In the genomic region with DNA sequence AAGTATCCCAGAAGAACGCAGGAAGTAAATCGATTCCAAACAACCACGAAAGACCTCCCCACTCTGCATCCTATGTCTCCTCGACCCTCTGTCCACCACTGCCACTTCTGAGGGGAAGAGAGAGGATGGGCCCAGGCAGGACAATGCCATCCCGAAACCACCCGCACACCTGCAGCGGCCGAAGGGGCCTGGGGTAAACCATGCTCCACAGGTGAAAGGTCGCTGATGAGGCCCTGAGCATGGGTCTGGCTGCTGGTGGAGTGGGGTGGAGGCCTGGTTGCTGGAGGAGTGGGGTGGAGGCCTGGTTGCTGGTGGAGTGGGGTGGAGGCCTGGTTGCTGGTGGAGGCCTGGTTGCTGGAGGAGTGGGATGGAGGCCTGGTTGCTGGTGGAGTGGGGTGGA, we compare ENCODE assay signal across 24 cellular contexts. TPM values are rescaled to one million over a fixed set of nuclear protein-coding genes. Genes with fewer than 3 reads are reported as not detected.
DNase-seq lines count a peak whose midpoint lies in the region; ATAC-seq and TF ChIP-seq lines count a peak whose summit lies in the region.
"Had no signal": no experiment of that assay in that cellular context is flagged by ENCODE, and none has a peak within 500 bp of the region (broad histone marks: within the 10 kb centered on the region; RNA-seq: fewer than 3 reads in every experiment).

No MANE protein-coding gene starts in this region.

- H3K14ac ChIP-seq in neuronal stem cell (ENCODE audit: low read length) = peak overlapping the region; percentile 82

- H3K9me3 ChIP-seq in neuronal stem cell (replicated peaks in 1 of 2; ENCODE audit: control insufficient read depth in 2 of 2, insufficient read depth in 1 of 2, low read depth in 1 of 2, low read length in 2 of 2) = no peaks in the 10 kb centered on the region
- H3K9me3 ChIP-seq: BLaER1 treated with 17β-estradiol and CSF1 and Interleukin-3, amounts not matched to agents 10 nM and 100 nM had no signal

- H3K4me3 ChIP-seq in neuronal stem cell (ENCODE audit: low read length in 2 of 2) = no peak overlapping the region
- H3K4me3 ChIP-seq: BLaER1 treated with 17β-estradiol and CSF1 and Interleukin-3, amounts not matched to agents 10 nM and 100 nM; GM12878 had no signal

- H2AFZ ChIP-seq in neuronal stem cell (ENCODE audit: low read length) = no peak overlapping the region

- peak overlapping the region; percentile 24 for H3K9ac ChIP-seq in neuronal stem cell (ENCODE audit: low read depth, low read length, poor library complexity)
- H3K9ac ChIP-seq: BLaER1 treated with 17β-estradiol and CSF1 and Interleukin-3, amounts not matched to agents 10 nM and 100 nM had no signal

- H3K27ac Mint-ChIP-seq in activated CD4-positive, alpha-beta T cell treated with anti-CD3 and anti-CD28 coated beads, Interleukin-2, amount 10 ng/mL, durations not matched to agents 7 days and 5 days = peak overlapping the region; percentile 5
- no peak overlapping the region for H3K27ac Mint-ChIP-seq in activated B cell treated with CpG ODN at 0.5 μM for 24 hours
- H3K27ac Mint-ChIP-seq in stimulated activated naive B cell treated with anti-CD40 and anti-IgM and Interleukin-4, amounts not matched to agents 10 μg/mL and 1 μg/mL and 100 μg/mL, for 72 hours = peak overlapping the region; percentile 42
- H3K27ac Mint-ChIP-seq in stimulated activated effector memory CD8-positive, alpha-beta T cell treated with anti-CD3 and anti-CD28 coated beads, Interleukin-12 subunit alpha, Interleukin-12 subunit beta, amount 100 ng/mL, for 72 hours = no peak overlapping the region
- H3K27ac Mint-ChIP-seq: CD8-positive, alpha-beta T cell; IgD-negative memory B cell had no signal

- peak overlapping the region; percentile 86 for H4K8ac ChIP-seq in neuronal stem cell (ENCODE audit: low read depth, low read length)

- H3K36me3 ChIP-seq in neuronal stem cell (replicated peaks in 1 of 2; ENCODE audit: control insufficient read depth in 2 of 2, insufficient read depth in 2 of 2, low read length in 2 of 2) = peaks cover 11 to 43% of the 10 kb centered on the region in 2 donors

- ATAC-seq in activated B cell treated with CpG ODN at 0.5 μM for 24 hours (ENCODE audit: low read depth) = no peak
- no peak for ATAC-seq in stimulated activated naive B cell treated with anti-CD40 and anti-IgM and Interleukin-4, amounts not matched to agents 10 μg/mL and 1 μg/mL and 100 μg/mL, for 72 hours (replicated peaks)
- ATAC-seq in stimulated activated effector memory CD8-positive, alpha-beta T cell treated with anti-CD3 and anti-CD28 coated beads, Interleukin-12 subunit alpha, Interleukin-12 subunit beta, amount 100 ng/mL, for 72 hours = no peak
- ATAC-seq: CD8-positive, alpha-beta T cell; GM12878 had no signal

- H3K18ac ChIP-seq in neuronal stem cell (ENCODE audit: low read length) = no peak overlapping the region

- H2BK12ac ChIP-seq in neuronal stem cell (ENCODE audit: low read length) = no peak overlapping the region

- H2BK5ac ChIP-seq in neuronal stem cell (ENCODE audit: low read length) = no peak overlapping the region

- H3K23ac ChIP-seq in neuronal stem cell (ENCODE audit: low read depth, low read length, poor library complexity) = no peak overlapping the region

- POLR2A ChIA-PET in activated CD4-positive, alpha-beta T cell treated with anti-CD3 and anti-CD28 coated beads, Interleukin-2, amount 10 ng/mL, durations not matched to agents 7 days and 5 days (lab: Charles Lee) = no interaction called here
- POLR2A ChIA-PET in activated B cell treated with CpG ODN at 0.5 μM for 24 hours (lab: Charles Lee) = no interaction called here

- H2BK15ac ChIP-seq in neuronal stem cell (ENCODE audit: low read length) = no peak overlapping the region

- no peak overlapping the region for H2AK5ac ChIP-seq in neuronal stem cell (ENCODE audit: low read depth, low read length)

- no peak overlapping the region for H3K4ac ChIP-seq in neuronal stem cell (ENCODE audit: low read length)

- H3K4me1 ChIP-seq in neuronal stem cell (ENCODE audit: control insufficient read depth in 2 of 2, insufficient read depth in 1 of 2, low read depth in 1 of 2, low read length in 2 of 2) = peaks cover 0 to 2% of the 10 kb centered on the region in 2 donors

- H3K4me3 Mint-ChIP-seq in activated CD4-positive, alpha-beta T cell treated with anti-CD3 and anti-CD28 coated beads, Interleukin-2, amount 10 ng/mL, durations not matched to agents 7 days and 5 days = no peak overlapping the region
- no peak overlapping the region for H3K4me3 Mint-ChIP-seq in activated B cell treated with CpG ODN at 0.5 μM for 24 hours
- no peak overlapping the region for H3K4me3 Mint-ChIP-seq in stimulated activated naive B cell treated with anti-CD40 and anti-IgM and Interleukin-4, amounts not matched to agents 10 μg/mL and 1 μg/mL and 100 μg/mL, for 72 hours
- H3K4me3 Mint-ChIP-seq in stimulated activated effector memory CD8-positive, alpha-beta T cell treated with anti-CD3 and anti-CD28 coated beads, Interleukin-12 subunit alpha, Interleukin-12 subunit beta, amount 100 ng/mL, for 72 hours = no peak overlapping the region
- H3K4me3 Mint-ChIP-seq: CD8-positive, alpha-beta T cell; IgD-negative memory B cell had no signal

- no peaks in the 10 kb centered on the region for H3K9me3 Mint-ChIP-seq in activated CD4-positive, alpha-beta T cell treated with anti-CD3 and anti-CD28 coated beads, Interleukin-2, amount 10 ng/mL, durations not matched to agents 7 days and 5 days
- H3K9me3 Mint-ChIP-seq in activated B cell treated with CpG ODN at 0.5 μM for 24 hours = no peaks in the 10 kb centered on the region
- H3K9me3 Mint-ChIP-seq in stimulated activated naive B cell treated with anti-CD40 and anti-IgM and Interleukin-4, amounts not matched to agents 10 μg/mL and 1 μg/mL and 100 μg/mL, for 72 hours = no peaks in the 10 kb centered on the region
- no peaks in the 10 kb centered on the region for H3K9me3 Mint-ChIP-seq in stimulated activated effector memory CD8-positive, alpha-beta T cell treated with anti-CD3 and anti-CD28 coated beads, Interleukin-12 subunit alpha, Interleukin-12 subunit beta, amount 100 ng/mL, for 72 hours
- H3K9me3 Mint-ChIP-seq: CD8-positive, alpha-beta T cell; IgD-negative memory B cell had no signal

- DNase-seq in activated CD4-positive, alpha-beta T cell treated with anti-CD3 and anti-CD28 coated beads, Interleukin-2, amount 10 ng/mL, durations not matched to agents 7 days and 5 days = no peak
- DNase-seq in activated CD4-positive, alpha-beta T cell treated with anti-CD3 and anti-CD28 coated beads for 1 hour = no peak
- peak; percentile 4 for DNase-seq in activated B cell treated with CpG ODN at 0.5 μM for 24 hours
- no peak for DNase-seq in neuronal stem cell (ENCODE audit: low spot score)
- DNase-seq in stimulated activated naive B cell treated with anti-CD40 and anti-IgM and Interleukin-4, amounts not matched to agents 10 μg/mL and 1 μg/mL and 100 μg/mL, for 72 hours = no peak
- no peak for DNase-seq in stimulated activated effector memory CD8-positive, alpha-beta T cell treated with anti-CD3 and anti-CD28 coated beads, Interleukin-12 subunit alpha, Interleukin-12 subunit beta, amount 100 ng/mL, for 72 hours (ENCODE audit: low spot score in 2 of 2)
- DNase-seq in stimulated activated naive CD4-positive, alpha-beta T cell (lab: John Stamatoyannopoulos, UW) = no peak
- no peak for DNase-seq in C1 segment of cervical spinal cord (lab: John Stamatoyannopoulos, UW)
- DNase-seq: ACHN, DND-41, H7, MV-4-11, NCI-H1105 treated with DMSO at 0.1 percent for 48 hours, NCI-H1694, NCI-H2081 treated with DMSO at 0.1 percent for 48 hours, NCI-H2171 treated with DMSO at 0.1 percent for 48 hours, NCI-H524 treated with DMSO at 0.1 percent for 48 hours, NCI-H82, Right ventricle myocardium superior had no signal

- intact Hi-C loops in activated B cell treated with CpG ODN at 0.5 μM for 24 hours (cut with micrococcal nuclease) = no loop called here

- H2BK120ac ChIP-seq in neuronal stem cell (ENCODE audit: low read depth, low read length) = no peak overlapping the region

- H3K36me3 Mint-ChIP-seq in activated CD4-positive, alpha-beta T cell treated with anti-CD3 and anti-CD28 coated beads, Interleukin-2, amount 10 ng/mL, durations not matched to agents 7 days and 5 days (ENCODE audit: low read depth) = peaks cover 4% of the 10 kb centered on the region
- peaks cover 48% of the 10 kb centered on the region for H3K36me3 Mint-ChIP-seq in activated B cell treated with CpG ODN at 0.5 μM for 24 hours (ENCODE audit: low read depth)
- H3K36me3 Mint-ChIP-seq in stimulated activated naive B cell treated with anti-CD40 and anti-IgM and Interleukin-4, amounts not matched to agents 10 μg/mL and 1 μg/mL and 100 μg/mL, for 72 hours = peaks cover 22 to 39% of the 10 kb centered on the region in 2 donors
- peaks cover 10% of the 10 kb centered on the region for H3K36me3 Mint-ChIP-seq in stimulated activated effector memory CD8-positive, alpha-beta T cell treated with anti-CD3 and anti-CD28 coated beads, Interleukin-12 subunit alpha, Interleukin-12 subunit beta, amount 100 ng/mL, for 72 hours
- H3K36me3 Mint-ChIP-seq: IgD-negative memory B cell had no signal

- no CpG with 5 or more reads among the region's 9 CpGs for WGBS in neuronal stem cell (ENCODE audit: extremely low coverage in 2 of 2, insufficient read length in 2 of 2, insufficient replicate concordance in 1 of 2), 2 donors

- H3K27me3 Mint-ChIP-seq in activated CD4-positive, alpha-beta T cell treated with anti-CD3 and anti-CD28 coated beads, Interleukin-2, amount 10 ng/mL, durations not matched to agents 7 days and 5 days = no peaks in the 10 kb centered on the region
- no peaks in the 10 kb centered on the region for H3K27me3 Mint-ChIP-seq in activated B cell treated with CpG ODN at 0.5 μM for 24 hours
- H3K27me3 Mint-ChIP-seq in stimulated activated naive B cell treated with anti-CD40 and anti-IgM and Interleukin-4, amounts not matched to agents 10 μg/mL and 1 μg/mL and 100 μg/mL, for 72 hours = no peaks in the 10 kb centered on the region
- H3K27me3 Mint-ChIP-seq: IgD-negative memory B cell had no signal

- no peak overlapping the region for H3K4me2 ChIP-seq in neuronal stem cell (ENCODE audit: insufficient read depth, low read length, poor library complexity, severe bottlenecking)
- H3K4me2 ChIP-seq: BLaER1 treated with 17β-estradiol and CSF1 and Interleukin-3, amounts not matched to agents 10 nM and 100 nM had no signal

- TF ChIP-seq CTCF in activated B cell treated with CpG ODN at 0.5 μM for 24 hours (IDR thresholded peaks at IDR 0.05) = no peak

- peaks cover 31% of the 10 kb centered on the region for H3K79me1 ChIP-seq in neuronal stem cell (ENCODE audit: low read depth, low read length)

- H3K4me1 Mint-ChIP-seq in activated CD4-positive, alpha-beta T cell treated with anti-CD3 and anti-CD28 coated beads, Interleukin-2, amount 10 ng/mL, durations not matched to agents 7 days and 5 days = no peaks in the 10 kb centered on the region
- no peaks in the 10 kb centered on the region for H3K4me1 Mint-ChIP-seq in activated B cell treated with CpG ODN at 0.5 μM for 24 hours
- H3K4me1 Mint-ChIP-seq in stimulated activated naive B cell treated with anti-CD40 and anti-IgM and Interleukin-4, amounts not matched to agents 10 μg/mL and 1 μg/mL and 100 μg/mL, for 72 hours = peaks cover 8 to 23% of the 10 kb centered on the region in 2 donors
- H3K4me1 Mint-ChIP-seq in stimulated activated effector memory CD8-positive, alpha-beta T cell treated with anti-CD3 and anti-CD28 coated beads, Interleukin-12 subunit alpha, Interleukin-12 subunit beta, amount 100 ng/mL, for 72 hours = peaks cover 11% of the 10 kb centered on the region

- no peaks in the 10 kb centered on the region for H3K27me3 ChIP-seq in neuronal stem cell (ENCODE audit: control insufficient read depth in 3 of 3, insufficient read depth in 3 of 3, low read depth in 1 of 3, low read length in 3 of 3)
- H3K27me3 ChIP-seq: BLaER1 treated with 17β-estradiol and CSF1 and Interleukin-3, amounts not matched to agents 10 nM and 100 nM had no signal

- no peak overlapping the region for H3K27ac ChIP-seq in neuronal stem cell (replicated peaks; ENCODE audit: low read length)
- H3K27ac ChIP-seq: 22Rv1 had no signal

- CTCF ChIA-PET in activated CD4-positive, alpha-beta T cell treated with anti-CD3 and anti-CD28 coated beads, Interleukin-2, amount 10 ng/mL, durations not matched to agents 7 days and 5 days (lab: Charles Lee) = no interaction called here
- CTCF ChIA-PET in activated B cell treated with CpG ODN at 0.5 μM for 24 hours (lab: Charles Lee) = no interaction called here

- no peak overlapping the region for H4K91ac ChIP-seq in neuronal stem cell (ENCODE audit: low read depth, low read length, poor library complexity)

RNA-seq across cellular contexts. Expression of a gene that starts 13.1 kb away (rescaled TPM):
- 10 to 100 TPM; 35.3 to 35.6 TPM for total RNA-seq in activated CD4-positive, alpha-beta T cell treated with anti-CD3 and anti-CD28 coated beads, Interleukin-2, amount 10 ng/mL, durations not matched to agents 7 days and 5 days
- 40.5 and 46.4 TPM in 2 replicates for total RNA-seq in activated B cell treated with CpG ODN at 0.5 μM for 24 hours
- polyA plus RNA-seq in neuronal stem cell (2013, experiment 1 of 2) = 16.5 TPM
- polyA plus RNA-seq in neuronal stem cell (2013, experiment 2 of 2) = 15.3 TPM

Comparison
In these comparisons a context has a peak if more than half of its experiments do, and no peak if none do; other contexts are left out.
1. H3K27ac Mint-ChIP-seq: peak in activated CD4-positive, alpha-beta T cell treated with anti-CD3 and anti-CD28 coated beads, Interleukin-2, amount 10 ng/mL, durations not matched to agents 7 days and 5 days (single experiment) and stimulated activated naive B cell treated with anti-CD40 and anti-IgM and Interleukin-4, amounts not matched to agents 10 μg/mL and 1 μg/mL and 100 μg/mL, for 72 hours (single experiment); none in activated B cell treated with CpG ODN at 0.5 μM for 24 hours (single experiment) and stimulated activated effector memory CD8-positive, alpha-beta T cell treated with anti-CD3 and anti-CD28 coated beads, Interleukin-12 subunit alpha, Interleukin-12 subunit beta, amount 100 ng/mL, for 72 hours (single experiment).